In genomic region chr16:49081556-49081955, GRCh38 we compare ENCODE assay signal across 27 cellular contexts.
"Had no signal": no experiment of that assay in that cellular context is flagged by ENCODE, and none has a peak within 500 bp of the region (broad histone marks: within the 10 kb centered on the region; RNA-seq: fewer than 3 reads in every experiment).

No MANE protein-coding gene starts in this region.

- H3K36me3 Mint-ChIP-seq: immature natural killer cell, mesothelial cell of epicardium, natural killer cell, neural progenitor cell had no signal

- H3K4me3 Mint-ChIP-seq: activated T-cell treated with anti-CD3 and anti-CD28 coated beads, Interleukin-2, amount 50 U/mL, for 72 hours; immature natural killer cell; mesothelial cell of epicardium; natural killer cell; neural progenitor cell had no signal

- H3K4me1 Mint-ChIP-seq: immature natural killer cell, mesothelial cell of epicardium, natural killer cell, neural progenitor cell had no signal

- H3K27ac Mint-ChIP-seq: activated naive CD4-positive, alpha-beta T cell treated with anti-CD3 and anti-CD28 coated beads, Interleukin-2, amount 50 U/mL, for 72 hours; activated T-cell treated with anti-CD3 and anti-CD28 coated beads, Interleukin-2, amount 50 U/mL, for 72 hours; immature natural killer cell; mesothelial cell of epicardium; natural killer cell; neural progenitor cell; progenitor cell of endocrine pancreas had no signal

- DNase-seq: activated CD4-positive, alpha-beta T cell treated with anti-CD3 and anti-CD28 coated beads for 4 hours; activated CD4-positive, alpha-beta T cell treated with anti-CD3 and anti-CD28 coated beads, Interleukin-2, amount 50 U/mL, for 4 hours; activated naive CD4-positive, alpha-beta T cell; activated T-cell treated with anti-CD3 and anti-CD28 coated beads for 4 hours; activated T-cell treated with anti-CD3 and anti-CD28 coated beads, Interleukin-2, amount 50 U/mL, for 72 hours; dermis blood vessel endothelial cell; effector CD8-positive, alpha-beta T cell; erythroblast; heart left ventricle; hypothalamus; immature natural killer cell; kidney; left colon; natural killer cell; retina; stimulated activated CD4-positive, alpha-beta T cell treated with anti-CD3 and anti-CD28 coated beads, Interleukin-12 subunit alpha, Interleukin-12 subunit beta, amount 100 ng/mL, for 4 hours; stimulated activated CD4-positive, alpha-beta T cell treated with anti-CD3 and anti-CD28 coated beads, Interleukin-4, amount 100 ng/mL, for 1 hour; stimulated activated naive CD8-positive, alpha-beta T cell treated with anti-CD3 and anti-CD28 coated beads, Interleukin-15, Interleukin-2, amounts not matched to agents 100 U/mL and 50 U/mL, for 24 hours; testis; transverse colon had no signal

- ATAC-seq: activated naive CD4-positive, alpha-beta T cell treated with anti-CD3 and anti-CD28 coated beads, Interleukin-2, amount 50 U/mL, for 72 hours; activated T-cell treated with anti-CD3 and anti-CD28 coated beads, Interleukin-2, amount 50 U/mL, for 72 hours; gastroesophageal sphincter; heart left ventricle; left colon; natural killer cell; sciatic nerve; stimulated activated naive CD8-positive, alpha-beta T cell treated with anti-CD3 and anti-CD28 coated beads, Interleukin-15, Interleukin-2, amounts not matched to agents 100 U/mL and 50 U/mL, for 24 hours had no signal

- H3K27ac ChIP-seq: gastroesophageal sphincter, heart left ventricle, neural progenitor cell, skin epidermis, testis, transverse colon had no signal
